1 cellular context compared by ENCODE assay signal in the genomic region with DNA sequence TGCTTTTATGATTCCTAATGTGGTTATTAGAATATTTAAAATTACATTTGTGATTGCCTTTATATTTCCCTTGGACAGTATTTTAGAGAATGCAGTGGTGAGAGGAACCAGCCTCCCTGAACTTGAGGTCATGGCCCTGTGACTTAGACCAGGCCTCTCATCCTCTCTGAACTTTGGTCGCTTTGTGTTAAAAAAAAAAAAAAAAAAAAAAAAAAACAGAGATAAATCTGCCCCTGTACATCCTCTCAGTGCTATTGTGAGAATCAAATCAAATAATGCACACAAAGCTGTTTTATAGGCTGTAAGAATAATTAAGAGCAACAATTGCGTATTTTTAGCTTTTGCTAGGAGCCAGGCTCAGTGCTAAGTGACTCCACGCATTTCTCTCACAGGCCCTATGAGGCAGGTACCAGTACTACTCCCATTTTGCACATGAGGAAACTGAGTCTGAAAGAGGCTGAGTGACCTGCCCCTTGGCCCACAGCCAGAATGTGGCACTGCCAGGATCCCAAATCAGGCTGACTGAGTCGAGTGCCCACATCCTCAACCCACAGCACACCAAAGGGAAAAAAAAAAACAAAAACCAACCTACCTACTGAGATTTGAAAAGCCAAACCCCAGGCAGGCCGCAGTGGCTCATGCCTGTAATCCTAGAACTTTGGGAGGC.
TF ChIP-seq lines count a peak whose summit lies in the region.

No MANE protein-coding gene starts in this region.

TF ChIP-seq in HepG2, 621 proteins besides CTCF, POLR2A, EP300 and RAD21 (continued from another document and continues in another):
- TF ChIP-seq, protein P1, sequence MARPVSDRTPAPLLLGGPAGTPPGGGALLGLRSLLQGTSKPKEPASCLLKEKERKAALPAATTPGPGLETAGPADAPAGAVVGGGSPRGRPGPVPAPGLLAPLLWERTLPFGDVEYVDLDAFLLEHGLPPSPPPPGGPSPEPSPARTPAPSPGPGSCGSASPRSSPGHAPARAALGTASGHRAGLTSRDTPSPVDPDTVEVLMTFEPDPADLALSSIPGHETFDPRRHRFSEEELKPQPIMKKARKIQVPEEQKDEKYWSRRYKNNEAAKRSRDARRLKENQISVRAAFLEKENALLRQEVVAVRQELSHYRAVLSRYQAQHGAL (CRISPR knock-in tag; IDR thresholded peaks at IDR 0.05; ENCODE audit: not compliant biosample characterization): no peak
- TF ChIP-seq KAT2B (IDR thresholded peaks at IDR 0.05; ENCODE audit: borderline replicate concordance, low read depth, low read length) (no peak), ATM (IDR thresholded peaks at IDR 0.05; ENCODE audit: borderline replicate concordance) (no peak), ZNF776 (CRISPR knock-in tag; IDR thresholded peaks at IDR 0.05) (no peak), ZNF790 (CRISPR knock-in tag; IDR thresholded peaks at IDR 0.05; ENCODE audit: borderline replicate concordance) (no peak), MLLT10 (CRISPR knock-in tag; IDR thresholded peaks at IDR 0.05) (no peak), MAZ (IDR thresholded peaks at IDR 0.05; ENCODE audit: borderline replicate concordance, low read depth, low read length) (no peak), MAZ (CRISPR knock-in tag; IDR thresholded peaks at IDR 0.05; ENCODE audit: low read depth) (no peak), NPAS2 (CRISPR knock-in tag; IDR thresholded peaks at IDR 0.05; ENCODE audit: borderline replicate concordance) (no peak), ZNF337 (CRISPR knock-in tag; IDR thresholded peaks at IDR 0.05; ENCODE audit: borderline replicate concordance, low read depth) (no peak), ZSCAN9 (CRISPR knock-in tag; IDR thresholded peaks at IDR 0.05; ENCODE audit: borderline replicate concordance) (no peak), KLF11 (CRISPR knock-in tag; IDR thresholded peaks at IDR 0.05) (no peak), SMYD3 (CRISPR knock-in tag; IDR thresholded peaks at IDR 0.05) (no peak), NFE2L2 (IDR thresholded peaks at IDR 0.05; ENCODE audit: low read length) (no peak), SRSF9 (IDR thresholded peaks at IDR 0.05; ENCODE audit: borderline replicate concordance, insufficient read depth, low read depth, low read length, poor library complexity, severe bottlenecking) (no peak), CREM (IDR thresholded peaks at IDR 0.05) (peak; percentile 22; the same call in 1 of the 2 replicates), CREM (CRISPR knock-in tag; IDR thresholded peaks at IDR 0.05) (no peak), RBAK (CRISPR knock-in tag; IDR thresholded peaks at IDR 0.05) (no peak), MED1 (CRISPR knock-in tag; IDR thresholded peaks at IDR 0.05) (0 out of 2 replicates have a peak, but pooled peaks have one; percentile 20), NFYC (CRISPR knock-in tag; IDR thresholded peaks at IDR 0.05) (no peak), ZNF567 (CRISPR knock-in tag; IDR thresholded peaks at IDR 0.05; ENCODE audit: borderline replicate concordance) (no peak), NR2F6 (IDR thresholded peaks at IDR 0.05) (peak; percentile 79), NR2F6 (CRISPR knock-in tag; IDR thresholded peaks at IDR 0.05) (peak; percentile 43; the same call in 1 of the 2 replicates), MAFK (conservative IDR thresholded peaks at IDR 0.05 in 1 of 2, IDR thresholded peaks at IDR 0.05 in 1 of 2; ENCODE audit: low read length in 2 of 2) (peak in 1 of 2 experiments; percentile 51; a peak in 3 of 4 replicates), NCOR1 (IDR thresholded peaks at IDR 0.05; ENCODE audit: borderline replicate concordance, low read length) (peak; percentile 70; the same call in 1 of the 2 replicates), ZNF83 (CRISPR knock-in tag; IDR thresholded peaks at IDR 0.05; ENCODE audit: borderline replicate concordance) (0 out of 2 replicates have a peak, but pooled peaks have one; percentile 32), MIER3 (CRISPR knock-in tag; IDR thresholded peaks at IDR 0.05; ENCODE audit: borderline replicate concordance) (no peak), NRL (CRISPR knock-in tag; IDR thresholded peaks at IDR 0.05; ENCODE audit: borderline replicate concordance) (no peak), POLR2AphosphoS5 (IDR thresholded peaks at IDR 0.05; ENCODE audit: low read depth, low read length) (no peak), NR2C2 (CRISPR knock-in tag; IDR thresholded peaks at IDR 0.05; ENCODE audit: borderline replicate concordance) (peak; percentile 41; the same call in 1 of the 2 replicates), RXRB (CRISPR knock-in tag; IDR thresholded peaks at IDR 0.05; ENCODE audit: borderline replicate concordance) (peak; percentile 72; the same call in 1 of the 2 replicates), JUND (CRISPR knock-in tag; IDR thresholded peaks at IDR 0.05) (no peak), TGIF2 (CRISPR knock-in tag; IDR thresholded peaks at IDR 0.05) (no peak), SIN3A (IDR thresholded peaks at IDR 0.05; ENCODE audit: borderline replicate concordance, low read depth, low read length) (no peak), ZMYM3 (CRISPR knock-in tag; IDR thresholded peaks at IDR 0.05) (peak; percentile 81), ZFX (CRISPR knock-in tag; IDR thresholded peaks at IDR 0.05; ENCODE audit: low read depth) (no peak), SMAD9 (CRISPR knock-in tag; IDR thresholded peaks at IDR 0.05) (no peak)
- TF ChIP-seq, protein P2, sequence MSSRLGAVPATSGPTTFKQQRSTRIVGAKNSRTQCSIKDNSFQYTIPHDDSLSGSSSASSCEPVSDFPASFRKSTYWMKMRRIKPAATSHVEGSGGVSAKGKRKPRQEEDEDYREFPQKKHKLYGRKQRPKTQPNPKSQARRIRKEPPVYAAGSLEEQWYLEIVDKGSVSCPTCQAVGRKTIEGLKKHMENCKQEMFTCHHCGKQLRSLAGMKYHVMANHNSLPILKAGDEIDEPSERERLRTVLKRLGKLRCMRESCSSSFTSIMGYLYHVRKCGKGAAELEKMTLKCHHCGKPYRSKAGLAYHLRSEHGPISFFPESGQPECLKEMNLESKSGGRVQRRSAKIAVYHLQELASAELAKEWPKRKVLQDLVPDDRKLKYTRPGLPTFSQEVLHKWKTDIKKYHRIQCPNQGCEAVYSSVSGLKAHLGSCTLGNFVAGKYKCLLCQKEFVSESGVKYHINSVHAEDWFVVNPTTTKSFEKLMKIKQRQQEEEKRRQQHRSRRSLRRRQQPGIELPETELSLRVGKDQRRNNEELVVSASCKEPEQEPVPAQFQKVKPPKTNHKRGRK (CRISPR knock-in tag; IDR thresholded peaks at IDR 0.05): no peak
- TF ChIP-seq, protein P3, sequence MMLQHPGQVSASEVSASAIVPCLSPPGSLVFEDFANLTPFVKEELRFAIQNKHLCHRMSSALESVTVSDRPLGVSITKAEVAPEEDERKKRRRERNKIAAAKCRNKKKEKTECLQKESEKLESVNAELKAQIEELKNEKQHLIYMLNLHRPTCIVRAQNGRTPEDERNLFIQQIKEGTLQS (CRISPR knock-in tag; IDR thresholded peaks at IDR 0.05): no peak
- TF ChIP-seq, protein P4, sequence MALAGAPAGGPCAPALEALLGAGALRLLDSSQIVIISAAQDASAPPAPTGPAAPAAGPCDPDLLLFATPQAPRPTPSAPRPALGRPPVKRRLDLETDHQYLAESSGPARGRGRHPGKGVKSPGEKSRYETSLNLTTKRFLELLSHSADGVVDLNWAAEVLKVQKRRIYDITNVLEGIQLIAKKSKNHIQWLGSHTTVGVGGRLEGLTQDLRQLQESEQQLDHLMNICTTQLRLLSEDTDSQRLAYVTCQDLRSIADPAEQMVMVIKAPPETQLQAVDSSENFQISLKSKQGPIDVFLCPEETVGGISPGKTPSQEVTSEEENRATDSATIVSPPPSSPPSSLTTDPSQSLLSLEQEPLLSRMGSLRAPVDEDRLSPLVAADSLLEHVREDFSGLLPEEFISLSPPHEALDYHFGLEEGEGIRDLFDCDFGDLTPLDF (CRISPR knock-in tag; IDR thresholded peaks at IDR 0.05): no peak
- TF ChIP-seq, protein P5, sequence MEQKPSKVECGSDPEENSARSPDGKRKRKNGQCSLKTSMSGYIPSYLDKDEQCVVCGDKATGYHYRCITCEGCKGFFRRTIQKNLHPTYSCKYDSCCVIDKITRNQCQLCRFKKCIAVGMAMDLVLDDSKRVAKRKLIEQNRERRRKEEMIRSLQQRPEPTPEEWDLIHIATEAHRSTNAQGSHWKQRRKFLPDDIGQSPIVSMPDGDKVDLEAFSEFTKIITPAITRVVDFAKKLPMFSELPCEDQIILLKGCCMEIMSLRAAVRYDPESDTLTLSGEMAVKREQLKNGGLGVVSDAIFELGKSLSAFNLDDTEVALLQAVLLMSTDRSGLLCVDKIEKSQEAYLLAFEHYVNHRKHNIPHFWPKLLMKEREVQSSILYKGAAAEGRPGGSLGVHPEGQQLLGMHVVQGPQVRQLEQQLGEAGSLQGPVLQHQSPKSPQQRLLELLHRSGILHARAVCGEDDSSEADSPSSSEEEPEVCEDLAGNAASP (CRISPR knock-in tag; IDR thresholded peaks at IDR 0.05; ENCODE audit: borderline replicate concordance): peak; percentile 32; the same call in 1 of the 2 replicates
- TF ChIP-seq, protein P6, sequence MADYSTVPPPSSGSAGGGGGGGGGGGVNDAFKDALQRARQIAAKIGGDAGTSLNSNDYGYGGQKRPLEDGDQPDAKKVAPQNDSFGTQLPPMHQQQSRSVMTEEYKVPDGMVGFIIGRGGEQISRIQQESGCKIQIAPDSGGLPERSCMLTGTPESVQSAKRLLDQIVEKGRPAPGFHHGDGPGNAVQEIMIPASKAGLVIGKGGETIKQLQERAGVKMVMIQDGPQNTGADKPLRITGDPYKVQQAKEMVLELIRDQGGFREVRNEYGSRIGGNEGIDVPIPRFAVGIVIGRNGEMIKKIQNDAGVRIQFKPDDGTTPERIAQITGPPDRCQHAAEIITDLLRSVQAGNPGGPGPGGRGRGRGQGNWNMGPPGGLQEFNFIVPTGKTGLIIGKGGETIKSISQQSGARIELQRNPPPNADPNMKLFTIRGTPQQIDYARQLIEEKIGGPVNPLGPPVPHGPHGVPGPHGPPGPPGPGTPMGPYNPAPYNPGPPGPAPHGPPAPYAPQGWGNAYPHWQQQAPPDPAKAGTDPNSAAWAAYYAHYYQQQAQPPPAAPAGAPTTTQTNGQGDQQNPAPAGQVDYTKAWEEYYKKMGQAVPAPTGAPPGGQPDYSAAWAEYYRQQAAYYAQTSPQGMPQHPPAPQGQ (CRISPR knock-in tag; IDR thresholded peaks at IDR 0.05; ENCODE audit: borderline replicate concordance): no peak
- TF ChIP-seq, protein P7, sequence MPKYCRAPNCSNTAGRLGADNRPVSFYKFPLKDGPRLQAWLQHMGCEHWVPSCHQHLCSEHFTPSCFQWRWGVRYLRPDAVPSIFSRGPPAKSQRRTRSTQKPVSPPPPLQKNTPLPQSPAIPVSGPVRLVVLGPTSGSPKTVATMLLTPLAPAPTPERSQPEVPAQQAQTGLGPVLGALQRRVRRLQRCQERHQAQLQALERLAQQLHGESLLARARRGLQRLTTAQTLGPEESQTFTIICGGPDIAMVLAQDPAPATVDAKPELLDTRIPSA (CRISPR knock-in tag; IDR thresholded peaks at IDR 0.05; ENCODE audit: borderline replicate concordance): no peak
- TF ChIP-seq, protein P8, sequence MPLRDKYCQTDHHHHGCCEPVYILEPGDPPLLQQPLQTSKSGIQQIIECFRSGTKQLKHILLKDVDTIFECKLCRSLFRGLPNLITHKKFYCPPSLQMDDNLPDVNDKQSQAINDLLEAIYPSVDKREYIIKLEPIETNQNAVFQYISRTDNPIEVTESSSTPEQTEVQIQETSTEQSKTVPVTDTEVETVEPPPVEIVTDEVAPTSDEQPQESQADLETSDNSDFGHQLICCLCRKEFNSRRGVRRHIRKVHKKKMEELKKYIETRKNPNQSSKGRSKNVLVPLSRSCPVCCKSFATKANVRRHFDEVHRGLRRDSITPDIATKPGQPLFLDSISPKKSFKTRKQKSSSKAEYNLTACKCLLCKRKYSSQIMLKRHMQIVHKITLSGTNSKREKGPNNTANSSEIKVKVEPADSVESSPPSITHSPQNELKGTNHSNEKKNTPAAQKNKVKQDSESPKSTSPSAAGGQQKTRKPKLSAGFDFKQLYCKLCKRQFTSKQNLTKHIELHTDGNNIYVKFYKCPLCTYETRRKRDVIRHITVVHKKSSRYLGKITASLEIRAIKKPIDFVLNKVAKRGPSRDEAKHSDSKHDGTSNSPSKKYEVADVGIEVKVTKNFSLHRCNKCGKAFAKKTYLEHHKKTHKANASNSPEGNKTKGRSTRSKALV (CRISPR knock-in tag; IDR thresholded peaks at IDR 0.05): no peak
- TF ChIP-seq, protein P9, sequence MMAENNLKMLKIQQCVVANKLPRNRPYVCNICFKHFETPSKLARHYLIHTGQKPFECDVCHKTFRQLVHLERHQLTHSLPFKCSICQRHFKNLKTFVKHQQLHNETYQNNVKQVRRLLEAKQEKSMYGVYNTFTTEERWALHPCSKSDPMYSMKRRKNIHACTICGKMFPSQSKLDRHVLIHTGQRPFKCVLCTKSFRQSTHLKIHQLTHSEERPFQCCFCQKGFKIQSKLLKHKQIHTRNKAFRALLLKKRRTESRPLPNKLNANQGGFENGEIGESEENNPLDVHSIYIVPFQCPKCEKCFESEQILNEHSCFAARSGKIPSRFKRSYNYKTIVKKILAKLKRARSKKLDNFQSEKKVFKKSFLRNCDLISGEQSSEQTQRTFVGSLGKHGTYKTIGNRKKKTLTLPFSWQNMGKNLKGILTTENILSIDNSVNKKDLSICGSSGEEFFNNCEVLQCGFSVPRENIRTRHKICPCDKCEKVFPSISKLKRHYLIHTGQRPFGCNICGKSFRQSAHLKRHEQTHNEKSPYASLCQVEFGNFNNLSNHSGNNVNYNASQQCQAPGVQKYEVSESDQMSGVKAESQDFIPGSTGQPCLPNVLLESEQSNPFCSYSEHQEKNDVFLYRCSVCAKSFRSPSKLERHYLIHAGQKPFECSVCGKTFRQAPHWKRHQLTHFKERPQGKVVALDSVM (CRISPR knock-in tag; IDR thresholded peaks at IDR 0.05): no peak
- TF ChIP-seq, protein P10, sequence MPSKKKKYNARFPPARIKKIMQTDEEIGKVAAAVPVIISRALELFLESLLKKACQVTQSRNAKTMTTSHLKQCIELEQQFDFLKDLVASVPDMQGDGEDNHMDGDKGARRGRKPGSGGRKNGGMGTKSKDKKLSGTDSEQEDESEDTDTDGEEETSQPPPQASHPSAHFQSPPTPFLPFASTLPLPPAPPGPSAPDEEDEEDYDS (CRISPR knock-in tag; IDR thresholded peaks at IDR 0.05): no peak
